Comparison of ENCODE assay signal across 17 cellular contexts in genomic region chr12:19856389-19856788, GRCh38.
DNase-seq lines count a peak whose midpoint lies in the region; ATAC-seq and TF ChIP-seq lines count a peak whose summit lies in the region.
"Had no signal": no experiment of that assay in that cellular context is flagged by ENCODE, and none has a peak within 500 bp of the region (broad histone marks: within the 10 kb centered on the region; RNA-seq: fewer than 3 reads in every experiment).

No MANE protein-coding gene starts in this region.

- no peaks in the 10 kb centered on the region for H3K36me3 ChIP-seq in Peyer's patch
- no peaks in the 10 kb centered on the region for H3K36me3 ChIP-seq in rectal smooth muscle tissue (ENCODE audit: control insufficient read depth, insufficient read depth, low read length)
- H3K36me3 ChIP-seq in tibial nerve = no peaks in the 10 kb centered on the region

- TF ChIP-seq POLR2A in Peyer's patch (IDR thresholded peaks at IDR 0.05) (no peak), tibial nerve (IDR thresholded peaks at IDR 0.05) (no peak)

- TF ChIP-seq CTCF in AG09319 (IDR thresholded peaks at IDR 0.05; ENCODE audit: low read depth, low read length) = no peak
- no peak for TF ChIP-seq CTCF in Peyer's patch (IDR thresholded peaks at IDR 0.05)
- no peak for TF ChIP-seq CTCF in fibroblast of the aortic adventitia (IDR thresholded peaks at IDR 0.05; ENCODE audit: insufficient read depth, low read length)
- no peak for TF ChIP-seq CTCF in tibial nerve (IDR thresholded peaks at IDR 0.05)

- ATAC-seq in GM21360 (IDR thresholded peaks at IDR 0.05; ENCODE audit: unreplicated experiment) = no peak
- ATAC-seq: K562; natural killer cell; stimulated activated effector memory CD8-positive, alpha-beta T cell treated with anti-CD3 and anti-CD28 coated beads, Interleukin-12 subunit alpha, Interleukin-12 subunit beta, amount 100 ng/mL, for 72 hours had no signal

- no peak overlapping the region for H3K4me3 ChIP-seq in Peyer's patch
- no peak overlapping the region for H3K4me3 ChIP-seq in fibroblast of the aortic adventitia (ENCODE audit: low read depth, low read length)
- H3K4me3 ChIP-seq in rectal smooth muscle tissue (ENCODE audit: low read length) = no peak overlapping the region
- H3K4me3 ChIP-seq in tibial nerve = peak overlapping the region in 1 of 4 donors; percentile 10
- H3K4me3 ChIP-seq: K562 had no signal

- peak; percentile 18 for DNase-seq in AG09319 (ENCODE audit: extremely low read depth, low read depth)
- no peak for DNase-seq in Peyer's patch
- peak; percentile 49 for DNase-seq in fibroblast of the aortic adventitia (ENCODE audit: low read depth)
- DNase-seq in medulla oblongata (ENCODE audit: extremely low spot score) = no peak
- DNase-seq in NCI-H1105 treated with DMSO at 0.1 percent for 48 hours (lab: John Stamatoyannopoulos, UW) = no peak
- no peak for DNase-seq in tibial nerve (ENCODE audit: low spot score in 2 of 2)
- DNase-seq: activated B cell treated with CpG ODN at 0.5 μM for 24 hours; activated naive CD4-positive, alpha-beta T cell treated with Interleukin-2 at 50 U/mL for 16 hours; hypothalamus; natural killer cell; NCI-H1694; NCI-H524; T-helper 1 cell had no signal

- no peaks in the 10 kb centered on the region for H3K27me3 ChIP-seq in Peyer's patch
- H3K27me3 ChIP-seq in rectal smooth muscle tissue (ENCODE audit: control insufficient read depth, insufficient read depth, low read length) = no peaks in the 10 kb centered on the region
- no peaks in the 10 kb centered on the region for H3K27me3 ChIP-seq in tibial nerve

- no peak for TF ChIP-seq EP300 in tibial nerve (IDR thresholded peaks at IDR 0.05)

- WGBS in tibial nerve, 2 donors = 33 to 40% methylated on average over 5 of the region's 5 CpGs

- H3K9ac ChIP-seq in rectal smooth muscle tissue (ENCODE audit: low read length) = no peak overlapping the region

- H3K9me3 ChIP-seq in Peyer's patch = no peaks in the 10 kb centered on the region
- peaks cover 0 to 3% (median 0%) of the 10 kb centered on the region in 4 donors for H3K9me3 ChIP-seq in tibial nerve

- H3K27ac ChIP-seq in Peyer's patch = peak overlapping the region in 3 of 4 donors; percentile 18 to 63 (median 27)
- H3K27ac ChIP-seq in rectal smooth muscle tissue (ENCODE audit: low read depth, low read length) = peak overlapping the region; percentile 56
- H3K27ac ChIP-seq in tibial nerve = peak overlapping the region in 2 of 4 donors; percentile 10 to 50

- H3K4me1 ChIP-seq in Peyer's patch (no peaks in the 10 kb centered on the region), rectal smooth muscle tissue (ENCODE audit: control insufficient read depth, insufficient read depth, low read length) (no peaks in the 10 kb centered on the region), tibial nerve (peaks cover 0 to 13% (median 0%) of the 10 kb centered on the region in 4 donors)

Comparison
In these comparisons a context has a peak if more than half of its experiments do, and no peak if none do; other contexts are left out.
1. DNase-seq: peak in AG09319 (single experiment) and fibroblast of the aortic adventitia (single experiment); none in Peyer's patch (0 of 3), medulla oblongata (single experiment), NCI-H1105 treated with DMSO at 0.1 percent for 48 hours (single experiment) and tibial nerve (0 of 2).